ENCODE assay signal across 10 cellular contexts in the genomic region with DNA sequence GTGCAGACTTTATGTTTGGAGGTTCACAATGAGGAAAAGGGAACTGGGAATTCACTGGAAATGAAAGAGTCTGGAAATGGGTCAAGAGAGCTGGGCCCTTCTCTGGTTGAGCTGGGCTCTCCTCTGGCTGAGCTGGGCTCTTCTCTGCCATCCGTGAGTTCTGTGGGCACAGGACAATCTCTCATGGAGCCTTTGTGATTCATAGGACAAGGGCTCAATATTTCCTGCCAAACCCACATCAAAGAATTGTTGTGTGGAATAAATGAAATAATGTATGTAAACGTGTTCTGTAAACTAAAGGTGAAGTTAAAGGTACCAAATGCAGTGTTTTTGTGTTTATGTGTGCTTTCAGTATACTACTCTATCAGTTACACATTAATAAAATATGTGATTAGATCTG.
"Had no signal": no experiment of that assay in that cellular context is flagged by ENCODE, and none has a peak within 500 bp of the region (broad histone marks: within the 10 kb centered on the region; RNA-seq: fewer than 3 reads in every experiment).

No MANE protein-coding gene starts in this region.

- H3K9me3 ChIP-seq: HAP-1 had no signal

- H3K9ac ChIP-seq: GM23248 had no signal

- H3K27ac ChIP-seq: GM23248 had no signal

- H2AFZ ChIP-seq: GM23248 had no signal

- H3K36me3 ChIP-seq: HAP-1 had no signal

- FAIRE-seq: HTR-8/SVneo, K562 had no signal

- DNase-seq: GM23248, GOT3, H7, HFFc6, IMR-90, KG1 had no signal

- H3K4me3 ChIP-seq: GM23248, HAP-1, K562 had no signal

- ATAC-seq: HCT116, K562 had no signal
